Comparison of ENCODE assay signal across 17 cellular contexts in genomic region chr18:46407471-46408166, GRCh38.
DNase-seq lines count a peak whose midpoint lies in the region; ATAC-seq, FAIRE-seq and TF ChIP-seq lines count a peak whose summit lies in the region.
"Had no signal": no experiment of that assay in that cellular context is flagged by ENCODE, and none has a peak within 500 bp of the region (broad histone marks: within the 10 kb centered on the region; RNA-seq: fewer than 3 reads in every experiment).

No MANE protein-coding gene starts in this region.

- no peaks in the 10 kb centered on the region for H3K27me3 Mint-ChIP-seq in MCF 10A (ENCODE audit: insufficient read depth, unreplicated experiment)
- H3K27me3 Mint-ChIP-seq: activated naive CD8-positive, alpha-beta T cell treated with anti-CD3 and anti-CD28 coated beads for 36 hours had no signal

- H3K4me1 ChIP-seq in breast epithelium (peaks cover 0 to 2% of the 10 kb centered on the region in 2 donors), right atrium auricular region (peaks cover 3 to 63% of the 10 kb centered on the region in 2 donors)
- H3K4me1 ChIP-seq: A549 had no signal

- H3K4me3 ChIP-seq in breast epithelium (no peak overlapping the region), bronchial epithelial cell (ENCODE audit: low read depth, low read length) (no peak overlapping the region), right atrium auricular region (no peak overlapping the region)
- H3K4me3 ChIP-seq: A549, lower lobe of right lung, PC-9 had no signal

- peaks cover 21% of the 10 kb centered on the region for H3K4me1 Mint-ChIP-seq in MCF 10A (ENCODE audit: insufficient read depth, unreplicated experiment)
- peaks cover 44% of the 10 kb centered on the region for H3K4me1 Mint-ChIP-seq in stimulated activated effector memory CD8-positive, alpha-beta T cell treated with anti-CD3 and anti-CD28 coated beads, Interleukin-12 subunit alpha, Interleukin-12 subunit beta, amount 100 ng/mL, for 72 hours

- FAIRE-seq in bronchial epithelial cell (lab: Jason Lieb, UNC), result no peak
- FAIRE-seq: A549 had no signal

- H3K36me3 Mint-ChIP-seq in MCF 10A (ENCODE audit: insufficient read depth, unreplicated experiment), result no peaks in the 10 kb centered on the region
- no peaks in the 10 kb centered on the region for H3K36me3 Mint-ChIP-seq in stimulated activated effector memory CD8-positive, alpha-beta T cell treated with anti-CD3 and anti-CD28 coated beads, Interleukin-12 subunit alpha, Interleukin-12 subunit beta, amount 100 ng/mL, for 72 hours
- H3K36me3 Mint-ChIP-seq: activated naive CD8-positive, alpha-beta T cell treated with anti-CD3 and anti-CD28 coated beads for 36 hours had no signal

- H3K27ac Mint-ChIP-seq in MCF 10A (ENCODE audit: low read depth, unreplicated experiment), result peak overlapping the region; percentile 26
- peak overlapping the region; percentile 11 for H3K27ac Mint-ChIP-seq in stimulated activated effector memory CD8-positive, alpha-beta T cell treated with anti-CD3 and anti-CD28 coated beads, Interleukin-12 subunit alpha, Interleukin-12 subunit beta, amount 100 ng/mL, for 72 hours
- H3K27ac Mint-ChIP-seq: activated naive CD8-positive, alpha-beta T cell treated with anti-CD3 and anti-CD28 coated beads for 36 hours had no signal

- H3K9me3 Mint-ChIP-seq in MCF 10A (ENCODE audit: unreplicated experiment), result no peaks in the 10 kb centered on the region
- H3K9me3 Mint-ChIP-seq in stimulated activated effector memory CD8-positive, alpha-beta T cell treated with anti-CD3 and anti-CD28 coated beads, Interleukin-12 subunit alpha, Interleukin-12 subunit beta, amount 100 ng/mL, for 72 hours, result no peaks in the 10 kb centered on the region
- H3K9me3 Mint-ChIP-seq: activated naive CD8-positive, alpha-beta T cell treated with anti-CD3 and anti-CD28 coated beads for 36 hours had no signal

- H3K27ac ChIP-seq in breast epithelium (no peak overlapping the region), right atrium auricular region (peak overlapping the region; percentile 67 to 92)
- H3K27ac ChIP-seq: A549, lower lobe of right lung, PC-9 had no signal

- no peak overlapping the region for H3K4me3 Mint-ChIP-seq in MCF 10A (ENCODE audit: unreplicated experiment)
- no peak overlapping the region for H3K4me3 Mint-ChIP-seq in stimulated activated effector memory CD8-positive, alpha-beta T cell treated with anti-CD3 and anti-CD28 coated beads, Interleukin-12 subunit alpha, Interleukin-12 subunit beta, amount 100 ng/mL, for 72 hours
- H3K4me3 Mint-ChIP-seq: activated naive CD8-positive, alpha-beta T cell treated with anti-CD3 and anti-CD28 coated beads for 36 hours had no signal

- POLR2A ChIA-PET in MCF 10A (lab: Yijun Ruan, JAX), result no interaction called here

- peak; percentile 30 for DNase-seq in MCF 10A (ENCODE audit: unreplicated experiment)
- DNase-seq in breast epithelium (ENCODE audit: low spot score in 2 of 2), result no peak
- peak; percentile 58 for DNase-seq in bronchial epithelial cell (ENCODE audit: low read depth)
- DNase-seq in right atrium auricular region (ENCODE audit: low spot score), result no peak
- DNase-seq in stimulated activated effector memory CD8-positive, alpha-beta T cell treated with anti-CD3 and anti-CD28 coated beads, Interleukin-12 subunit alpha, Interleukin-12 subunit beta, amount 100 ng/mL, for 72 hours (ENCODE audit: low spot score in 2 of 2), result no peak
- no peak for DNase-seq in SIG-M5 treated with dmso at 0.1 percent for 504 hours (lab: John Stamatoyannopoulos, UW; ENCODE audit: unreplicated experiment)
- DNase-seq in NCI-H446 (lab: John Stamatoyannopoulos, UW), result no peak
- no peak for DNase-seq in OCI-M1 (lab: John Stamatoyannopoulos, UW)
- DNase-seq: activated naive CD8-positive, alpha-beta T cell treated with anti-CD3 and anti-CD28 coated beads for 36 hours; effector CD8-positive, alpha-beta T cell; hypothalamus; lower lobe of right lung; NCI-H1105; NCI-H446 treated with DMSO at 0.1 percent for 48 hours; PC-9; T1000 had no signal

- H3K27me3 ChIP-seq in breast epithelium, result no peaks in the 10 kb centered on the region
- H3K27me3 ChIP-seq in bronchial epithelial cell (ENCODE audit: control insufficient read depth, insufficient read depth, low read length), result no peaks in the 10 kb centered on the region
- H3K27me3 ChIP-seq in right atrium auricular region, result no peaks in the 10 kb centered on the region

- TF ChIP-seq POLR2A in breast epithelium (IDR thresholded peaks at IDR 0.05), result no peak

- ATAC-seq in stimulated activated effector memory CD8-positive, alpha-beta T cell treated with anti-CD3 and anti-CD28 coated beads, Interleukin-12 subunit alpha, Interleukin-12 subunit beta, amount 100 ng/mL, for 72 hours, result no peak
- ATAC-seq: lower lobe of right lung had no signal

- CTCF ChIA-PET in MCF 10A (lab: Yijun Ruan, JAX), result interaction anchor here (1.4 kb wide), 1 partner anchor 126 kb away, joined by 4 read pairs; no protein-coding TSS in a partner anchor

- TF ChIP-seq CTCF in MCF 10A (IDR thresholded peaks at IDR 0.05; ENCODE audit: unreplicated experiment), result no peak
- no peak for TF ChIP-seq CTCF in breast epithelium (IDR thresholded peaks at IDR 0.05)
- no peak for TF ChIP-seq CTCF in bronchial epithelial cell (IDR thresholded peaks at IDR 0.05; ENCODE audit: insufficient read depth, low read length, severe bottlenecking)
- no peak for TF ChIP-seq CTCF in right atrium auricular region (IDR thresholded peaks at IDR 0.05)

- H3K9me3 ChIP-seq in breast epithelium (no peaks in the 10 kb centered on the region), right atrium auricular region (no peaks in the 10 kb centered on the region)
- H3K9me3 ChIP-seq: A549, lower lobe of right lung had no signal

- BruUV-seq in MCF 10A (replicated peaks; lab: Mats Ljungman, UMichigan), result no TSS peak

- intact Hi-C loops in MCF 10A (cut with micrococcal nuclease), result no loop called here
- intact Hi-C loops in breast epithelium (cut with DNase I; ENCODE audit: low total_unique reads), result no loop called here

- no peaks in the 10 kb centered on the region for H3K36me3 ChIP-seq in breast epithelium
- no peaks in the 10 kb centered on the region for H3K36me3 ChIP-seq in bronchial epithelial cell (ENCODE audit: control insufficient read depth, insufficient read depth, low read length)
- no peaks in the 10 kb centered on the region for H3K36me3 ChIP-seq in right atrium auricular region
- H3K36me3 ChIP-seq: lower lobe of right lung had no signal

Comparison
In these comparisons a context has a peak if more than half of its experiments do, and no peak if none do; other contexts are left out.
1. DNase-seq: peak in MCF 10A (single experiment) and bronchial epithelial cell (single experiment); none in breast epithelium (0 of 2), right atrium auricular region (single experiment), stimulated activated effector memory CD8-positive, alpha-beta T cell treated with anti-CD3 and anti-CD28 coated beads, Interleukin-12 subunit alpha, Interleukin-12 subunit beta, amount 100 ng/mL, for 72 hours (0 of 2), SIG-M5 treated with dmso at 0.1 percent for 504 hours (single experiment), NCI-H446 (0 of 2) and OCI-M1 (single experiment).
2. H3K27ac ChIP-seq: peak in right atrium auricular region (2 of 2); none in breast epithelium (0 of 2).